Comparison of ENCODE assay signal across 1 cellular context in genomic region chr12:65823481-65824313, GRCh38.
TF ChIP-seq lines count a peak whose summit lies in the region.

No MANE protein-coding gene starts in this region.

TF ChIP-seq in liver, 16 proteins besides CTCF, POLR2A, EP300 and RAD21 (continued from another document):
- TF ChIP-seq REST (IDR thresholded peaks at IDR 0.05) (no peak), HNF4G (IDR thresholded peaks at IDR 0.05) (no peak), TAF1 (conservative IDR thresholded peaks at IDR 0.05) (no peak), ATF3 (IDR thresholded peaks at IDR 0.05) (no peak), FOXA1 (IDR thresholded peaks at IDR 0.05) (no peak)
